19 cellular contexts compared by ENCODE assay signal in the genomic region with DNA sequence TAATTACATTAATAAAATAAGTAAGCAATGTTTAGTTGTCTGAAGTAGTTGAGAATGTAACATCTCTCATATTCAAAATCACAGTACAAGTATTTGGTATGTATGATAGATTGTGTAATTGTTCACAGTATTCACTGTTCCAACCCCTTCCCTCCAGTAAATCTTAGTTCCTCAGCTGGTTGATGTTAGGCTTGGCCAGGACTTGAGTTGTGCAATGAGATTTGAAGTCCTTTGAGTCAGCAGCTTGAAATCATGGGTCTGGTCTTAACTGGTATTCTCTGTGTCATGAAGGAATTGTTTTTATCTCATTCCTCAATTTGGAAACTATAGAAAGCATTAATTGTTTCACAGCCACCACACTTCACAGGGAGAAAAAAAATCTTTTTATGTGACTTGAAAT.
A peak's percentile ranks its signal among the peaks of the same experiment; 100 is the strongest.
DNase-seq lines count a peak whose midpoint lies in the region; TF ChIP-seq lines count a peak whose summit lies in the region.
"Had no signal": no experiment of that assay in that cellular context is flagged by ENCODE, and none has a peak within 500 bp of the region (broad histone marks: within the 10 kb centered on the region; RNA-seq: fewer than 3 reads in every experiment).

No MANE protein-coding gene starts in this region.

- intact Hi-C loops in esophagus squamous epithelium (cut with DNase I), result no loop called here

- no peak for TF ChIP-seq POLR2A in esophagus squamous epithelium (IDR thresholded peaks at IDR 0.05)

- H3K27me3 ChIP-seq in esophagus squamous epithelium, result no peaks in the 10 kb centered on the region
- H3K27me3 ChIP-seq: SJSA1, upper lobe of right lung had no signal

- H3K36me3 ChIP-seq in esophagus squamous epithelium, result no peaks in the 10 kb centered on the region
- H3K36me3 ChIP-seq: lower lobe of right lung, SJSA1, upper lobe of right lung had no signal

- no peaks in the 10 kb centered on the region for H3K36me3 Mint-ChIP-seq in immature natural killer cell

- TF ChIP-seq CTCF in retinal pigment epithelial cell (conservative IDR thresholded peaks at IDR 0.05; ENCODE audit: low read depth, low read length), result no peak
- no peak for TF ChIP-seq CTCF in esophagus squamous epithelium (IDR thresholded peaks at IDR 0.05)

- H3K4me1 ChIP-seq in esophagus squamous epithelium, result no peaks in the 10 kb centered on the region
- H3K4me1 ChIP-seq: lower lobe of right lung, SJSA1, upper lobe of right lung had no signal

- no peak overlapping the region for H3K4me3 ChIP-seq in retinal pigment epithelial cell (ENCODE audit: low read length)
- H3K4me3 ChIP-seq in esophagus squamous epithelium, result no peak overlapping the region
- H3K4me3 ChIP-seq: lower lobe of right lung, SJSA1, upper lobe of right lung had no signal

- DNase-seq in Kasumi-1 (lab: John Stamatoyannopoulos, UW) (peak; percentile 10 to 15), RKO (ENCODE audit: low spot score) (peak; percentile 5), fibroblast of peridontal ligament (ENCODE audit: extremely low read depth) (peak; percentile 20), retinal pigment epithelial cell (ENCODE audit: low read depth) (peak; percentile 11), immature natural killer cell (no peak), esophagus squamous epithelium (lab: John Stamatoyannopoulos, UW) (no peak)
- DNase-seq in activated CD4-positive, alpha-beta T cell treated with anti-CD3 and anti-CD28 coated beads for 1 hour, result no peak
- DNase-seq: activated CD4-positive, alpha-beta T cell treated with anti-CD3 and anti-CD28 coated beads, Interleukin-2, amount 50 U/mL, for 48 hours; activated effector memory CD4-positive, alpha-beta T cell treated with anti-CD3 and anti-CD28 coated beads, Interleukin-2, amount 50 U/mL, for 16 hours; AML-193; caudate nucleus; dermis blood vessel endothelial cell; DMS79; glutamatergic neuron; lower lobe of right lung; NCI-H1694; stimulated activated CD4-positive, alpha-beta T cell treated with anti-CD3 and anti-CD28 coated beads, Interleukin-12 subunit alpha, Interleukin-12 subunit beta, amount 100 ng/mL, for 4 hours; upper lobe of right lung had no signal

- no peak overlapping the region for H3K4me3 Mint-ChIP-seq in immature natural killer cell

- peaks cover 8 to 25% (median 16%) of the 10 kb centered on the region in 6 donors for H3K9me3 Mint-ChIP-seq in immature natural killer cell

- H3K27ac ChIP-seq in esophagus squamous epithelium, result no peak overlapping the region
- H3K27ac ChIP-seq: lower lobe of right lung, SJSA1, upper lobe of right lung had no signal

- no peak overlapping the region for H3K27ac Mint-ChIP-seq in immature natural killer cell

- peaks cover 0 to 2% (median 0%) of the 10 kb centered on the region in 3 donors for H3K27me3 Mint-ChIP-seq in immature natural killer cell (ENCODE audit: low read depth in 3 of 3)

- H3K9me3 ChIP-seq in esophagus squamous epithelium, result no peaks in the 10 kb centered on the region
- H3K9me3 ChIP-seq: lower lobe of right lung, SJSA1, upper lobe of right lung had no signal

- no peaks in the 10 kb centered on the region for H3K4me1 Mint-ChIP-seq in immature natural killer cell

Comparison
In these comparisons a context has a peak if more than half of its experiments do, and no peak if none do; other contexts are left out.
1. DNase-seq: peak in Kasumi-1 (2 of 2), RKO (single experiment), fibroblast of peridontal ligament (single experiment) and retinal pigment epithelial cell (single experiment); none in immature natural killer cell (0 of 3), esophagus squamous epithelium (single experiment) and activated CD4-positive, alpha-beta T cell treated with anti-CD3 and anti-CD28 coated beads for 1 hour (single experiment).